ENCODE assay signal across 8 cellular contexts in the genomic region with DNA sequence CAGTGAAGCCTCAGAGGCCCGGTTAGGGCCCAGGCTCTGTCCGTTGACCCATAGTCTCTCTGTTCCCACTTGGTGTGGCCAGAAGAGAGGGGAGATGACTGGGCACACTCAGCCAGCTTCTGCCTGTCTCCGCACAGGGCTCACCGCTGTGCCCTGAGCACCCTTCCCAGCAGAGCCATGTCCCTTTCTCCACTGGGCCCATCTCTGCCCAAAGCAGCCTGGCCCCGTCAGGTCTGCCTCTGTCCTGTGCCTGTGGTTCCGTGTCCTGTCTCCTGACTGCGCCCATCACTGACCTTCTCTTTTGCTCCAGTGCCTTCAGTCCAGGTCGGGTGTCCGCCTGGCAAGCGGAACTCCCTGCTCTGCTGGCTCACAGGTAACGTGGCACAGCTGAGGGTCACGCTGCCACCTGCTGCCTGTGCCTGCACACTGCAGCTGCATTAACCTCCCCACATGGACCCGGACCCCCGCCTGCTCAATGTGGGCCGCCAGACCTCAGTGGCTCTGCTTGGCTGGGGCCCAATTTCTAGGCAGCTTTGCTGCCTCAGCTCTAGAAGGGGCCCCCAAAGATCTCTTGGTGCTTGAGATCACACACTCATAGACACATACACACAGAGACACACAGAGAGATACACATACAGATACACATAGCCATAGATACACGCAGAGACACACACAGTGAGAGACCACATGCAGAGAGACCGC. TPM values are rescaled to one million over a fixed set of nuclear protein-coding genes. Genes with fewer than 3 reads are reported as not detected.
DNase-seq lines count a peak whose midpoint lies in the region; ATAC-seq and TF ChIP-seq lines count a peak whose summit lies in the region.

No MANE protein-coding gene starts in this region.

- H4K20me1 ChIP-seq in neural cell (ENCODE audit: insufficient read depth): no peaks in the 10 kb centered on the region

- no peaks in the 10 kb centered on the region for H3F3A ChIP-seq in neural cell (ENCODE audit: insufficient read depth, low read length, poor library complexity, severe bottlenecking)

- TF ChIP-seq EP300 in neural cell (conservative IDR thresholded peaks at IDR 0.05; ENCODE audit: poor library complexity, severe bottlenecking): no peak

- H3K9ac ChIP-seq in NT2/D1 (ENCODE audit: insufficient read length, low read depth): peak overlapping the region; percentile 63
- H3K9ac ChIP-seq in neural cell (ENCODE audit: low read length): no peak overlapping the region

- POLR2A ChIA-PET in AG04450 (lab: Yijun Ruan, JAX): no interaction called here

- peak; percentile 82 for TF ChIP-seq RAD21 in neural cell (conservative IDR thresholded peaks at IDR 0.05)

- H3K36me3 ChIP-seq in NT2/D1 (ENCODE audit: insufficient read depth, insufficient read length, low read length): peaks cover 31% of the 10 kb centered on the region
- peaks cover 0 to 72% (median 6%) of the 10 kb centered on the region in 3 donors for H3K36me3 ChIP-seq in esophagus squamous epithelium
- H3K36me3 ChIP-seq in neural cell (ENCODE audit: insufficient read depth, low read length): no peaks in the 10 kb centered on the region

- H3K27ac ChIP-seq in AG04450 (ENCODE audit: low read depth, low read length) (no peak overlapping the region), esophagus squamous epithelium (no peak overlapping the region), neural cell (ENCODE audit: low read length) (no peak overlapping the region), substantia nigra (ENCODE audit: low read depth, low read length, poor library complexity, severe bottlenecking) (no peak overlapping the region)

- H3K4me3 ChIP-seq in AG04450 (ENCODE audit: low read depth, low read length): no peak overlapping the region
- H3K4me3 ChIP-seq in NT2/D1 (ENCODE audit: insufficient read length, low read depth): no peak overlapping the region
- no peak overlapping the region for H3K4me3 ChIP-seq in esophagus squamous epithelium
- no peak overlapping the region for H3K4me3 ChIP-seq in neural cell (ENCODE audit: low read length)

- H3K9me2 ChIP-seq in neural cell (ENCODE audit: insufficient read depth, low read length): no peaks in the 10 kb centered on the region

- intact Hi-C loops in esophagus squamous epithelium (cut with DNase I): no loop called here

- DNase-seq in AG04450 (ENCODE audit: low read depth, low spot score) (no peak), NT2/D1 (ENCODE audit: low read depth, low spot score) (peak; percentile 39), esophagus squamous epithelium (lab: John Stamatoyannopoulos, UW) (peak; percentile 13), substantia nigra (lab: John Stamatoyannopoulos, UW) (peak in 36 of 49 donors; percentile 11 to 91 (median 50))
- peak; percentile 79 for DNase-seq in activated T-cell treated with anti-CD3 and anti-CD28 coated beads, Interleukin-2, amount 50 U/mL, for 1 hour

- no peak for TF ChIP-seq POLR2A in esophagus squamous epithelium (IDR thresholded peaks at IDR 0.05)

- peak; percentile 78 for TF ChIP-seq CTCF in AG04450 (IDR thresholded peaks at IDR 0.05; ENCODE audit: low read depth, low read length)
- TF ChIP-seq CTCF in esophagus squamous epithelium (IDR thresholded peaks at IDR 0.05): peak; percentile 77 to 94 (median 90)
- peak; percentile 88 for TF ChIP-seq CTCF in neural cell (IDR thresholded peaks at IDR 0.05; ENCODE audit: poor library complexity, severe bottlenecking)

- 0 out of 2 replicates have a peak, but pooled peaks cover 3% of the 10 kb centered on the region for H3K9me3 ChIP-seq in AG04450 (ENCODE audit: control insufficient read depth, insufficient read depth, low read length)
- H3K9me3 ChIP-seq in NT2/D1 (ENCODE audit: insufficient read depth, low read length): no peaks in the 10 kb centered on the region
- H3K9me3 ChIP-seq in esophagus squamous epithelium: no peaks in the 10 kb centered on the region
- H3K9me3 ChIP-seq in neural cell (ENCODE audit: low read length): no peaks in the 10 kb centered on the region

- H3K27me3 ChIP-seq in AG04450 (ENCODE audit: control insufficient read depth, insufficient read depth, low read length) (no peaks in the 10 kb centered on the region), NT2/D1 (ENCODE audit: insufficient read depth, insufficient read length) (no peaks in the 10 kb centered on the region), esophagus squamous epithelium (no peaks in the 10 kb centered on the region), neural cell (ENCODE audit: insufficient read depth, low read depth, low read length) (no peaks in the 10 kb centered on the region)

- no peak overlapping the region for H3K4me2 ChIP-seq in neural cell (ENCODE audit: low read length)

- CTCF ChIA-PET in AG04450 (lab: Charles Lee): interaction anchor here (0.6 to 1.4 kb wide), 6 partner anchors 8 to 157 kb away, joined by 3 to 4 read pairs (median 4); no protein-coding TSS in a partner anchor

- H3K4me1 ChIP-seq in NT2/D1 (ENCODE audit: insufficient read depth, insufficient read length): peaks cover 4% of the 10 kb centered on the region
- H3K4me1 ChIP-seq in esophagus squamous epithelium: peaks cover 0 to 10% (median 0%) of the 10 kb centered on the region in 3 donors

- H3K79me2 ChIP-seq in neural cell (replicated peaks; ENCODE audit: insufficient read depth, low read length): no peaks in the 10 kb centered on the region

- 52 to 76% methylated on average over 4 to 7 of the region's 17 CpGs for WGBS in esophagus squamous epithelium, 2 donors

- H2AFZ ChIP-seq in neural cell (ENCODE audit: low read depth, low read length): no peak overlapping the region

- ATAC-seq in GM18502 (IDR thresholded peaks at IDR 0.05; ENCODE audit: poor library complexity, unreplicated experiment) (peak; percentile 78), HG03066 (IDR thresholded peaks at IDR 0.05; ENCODE audit: low read depth, unreplicated experiment) (peak; percentile 56)

TF ChIP-seq in neural cell, 6 proteins besides CTCF, POLR2A, EP300 and RAD21:
- TF ChIP-seq TAF1 (IDR thresholded peaks at IDR 0.05; ENCODE audit: low read depth) (no peak), MXI1 (conservative IDR thresholded peaks at IDR 0.05; ENCODE audit: poor library complexity, severe bottlenecking) (peak; percentile 32), SMC3 (conservative IDR thresholded peaks at IDR 0.05; ENCODE audit: poor library complexity) (peak; percentile 90), EZH2 (IDR thresholded peaks at IDR 0.05; ENCODE audit: borderline replicate concordance, insufficient read depth, low read length, poor library complexity, severe bottlenecking) (no peak)
- TF ChIP-seq, protein P1, sequence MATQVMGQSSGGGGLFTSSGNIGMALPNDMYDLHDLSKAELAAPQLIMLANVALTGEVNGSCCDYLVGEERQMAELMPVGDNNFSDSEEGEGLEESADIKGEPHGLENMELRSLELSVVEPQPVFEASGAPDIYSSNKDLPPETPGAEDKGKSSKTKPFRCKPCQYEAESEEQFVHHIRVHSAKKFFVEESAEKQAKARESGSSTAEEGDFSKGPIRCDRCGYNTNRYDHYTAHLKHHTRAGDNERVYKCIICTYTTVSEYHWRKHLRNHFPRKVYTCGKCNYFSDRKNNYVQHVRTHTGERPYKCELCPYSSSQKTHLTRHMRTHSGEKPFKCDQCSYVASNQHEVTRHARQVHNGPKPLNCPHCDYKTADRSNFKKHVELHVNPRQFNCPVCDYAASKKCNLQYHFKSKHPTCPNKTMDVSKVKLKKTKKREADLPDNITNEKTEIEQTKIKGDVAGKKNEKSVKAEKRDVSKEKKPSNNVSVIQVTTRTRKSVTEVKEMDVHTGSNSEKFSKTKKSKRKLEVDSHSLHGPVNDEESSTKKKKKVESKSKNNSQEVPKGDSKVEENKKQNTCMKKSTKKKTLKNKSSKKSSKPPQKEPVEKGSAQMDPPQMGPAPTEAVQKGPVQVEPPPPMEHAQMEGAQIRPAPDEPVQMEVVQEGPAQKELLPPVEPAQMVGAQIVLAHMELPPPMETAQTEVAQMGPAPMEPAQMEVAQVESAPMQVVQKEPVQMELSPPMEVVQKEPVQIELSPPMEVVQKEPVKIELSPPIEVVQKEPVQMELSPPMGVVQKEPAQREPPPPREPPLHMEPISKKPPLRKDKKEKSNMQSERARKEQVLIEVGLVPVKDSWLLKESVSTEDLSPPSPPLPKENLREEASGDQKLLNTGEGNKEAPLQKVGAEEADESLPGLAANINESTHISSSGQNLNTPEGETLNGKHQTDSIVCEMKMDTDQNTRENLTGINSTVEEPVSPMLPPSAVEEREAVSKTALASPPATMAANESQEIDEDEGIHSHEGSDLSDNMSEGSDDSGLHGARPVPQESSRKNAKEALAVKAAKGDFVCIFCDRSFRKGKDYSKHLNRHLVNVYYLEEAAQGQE (IDR thresholded peaks at IDR 0.05; ENCODE audit: borderline replicate concordance): no peak

RNA-seq across cellular contexts. Expression of gene CNNM3, which starts 15.2 kb away (rescaled TPM):
- 5.1 and 7.1 TPM in 2 replicates for polyA plus RNA-seq in AG04450 (2011; rRNA removed)
- 12.1 and 26.8 TPM in 2 replicates for polyA minus RNA-seq in AG04450 (2011; rRNA and poly(A)+ RNA removed)
- total RNA-seq in esophagus squamous epithelium: 10 to 100 TPM in 1 of 4 donors, 1 to 10 TPM in 3; 3.7 to 10.2 (median 5.5) TPM
- polyA plus RNA-seq in neural cell: 9.5 and 9.6 TPM in 2 replicates
- polyA minus RNA-seq in neural cell: 15.7 and 19.2 TPM in 2 replicates

RNA-seq across cellular contexts. Expression of gene CNNM4, which starts 40.2 kb away (rescaled TPM):
- polyA plus RNA-seq in AG04450 (2011; rRNA removed) (4.7 and 4.9 TPM in 2 replicates), neural cell (7.2 and 7.5 TPM in 2 replicates)
- 7.4 and 8.4 TPM in 2 replicates for polyA minus RNA-seq in AG04450 (2011; rRNA and poly(A)+ RNA removed)
- 1 to 10 TPM; 3.4 to 8.5 (median 6.7) TPM for total RNA-seq in esophagus squamous epithelium
- 10.5 and 11.0 TPM in 2 replicates for polyA minus RNA-seq in neural cell

RNA-seq across cellular contexts. Expression of gene ANKRD23, which starts 42.9 kb away (rescaled TPM):
- 0.46 and 0.81 TPM in 2 replicates for polyA plus RNA-seq in AG04450 (2011; rRNA removed)
- 0.74 and 2.0 TPM in 2 replicates for polyA minus RNA-seq in AG04450 (2011; rRNA and poly(A)+ RNA removed)
- 1 to 10 TPM in 3 of 4 donors, under 1 TPM in 1; 1.00 to 3.4 (median 2.1) TPM for total RNA-seq in esophagus squamous epithelium
- polyA plus RNA-seq in neural cell: 12.1 and 17.7 TPM in 2 replicates
- 13.4 and 16.6 TPM in 2 replicates for polyA minus RNA-seq in neural cell

RNA-seq across cellular contexts. Expression of gene ANKRD39, which starts 56.9 kb away (rescaled TPM):
- polyA plus RNA-seq in AG04450 (2011; rRNA removed) (3.8 and 6.7 TPM in 2 replicates), neural cell (30.7 and 39.0 TPM in 2 replicates)
- 2.2 and 3.6 TPM in 2 replicates for polyA minus RNA-seq in AG04450 (2011; rRNA and poly(A)+ RNA removed)
- 10 to 100 TPM in 3 of 4 donors, 1 to 10 TPM in 1; 7.1 to 17.2 (median 14.0) TPM for total RNA-seq in esophagus squamous epithelium
- polyA minus RNA-seq in neural cell: 15.3 and 18.2 TPM in 2 replicates
